8 cellular contexts compared by ENCODE assay signal in genomic region chr12:54201001-54201794, GRCh38. TPM values are rescaled to one million over a fixed set of nuclear protein-coding genes. Genes with fewer than 3 reads are reported as not detected.
DNase-seq lines count a peak whose midpoint lies in the region; ATAC-seq and TF ChIP-seq lines count a peak whose summit lies in the region.

No MANE protein-coding gene starts in this region.

- H3K79me2 ChIP-seq in smooth muscle cell (ENCODE audit: low read depth): no peaks in the 10 kb centered on the region

- H3K4me2 ChIP-seq in smooth muscle cell: no peak overlapping the region

- no peak overlapping the region for H2AFZ ChIP-seq in smooth muscle cell (ENCODE audit: low read depth)

- no peak overlapping the region for H3K9ac ChIP-seq in smooth muscle cell (ENCODE audit: low read depth)

- H3K4me1 ChIP-seq in adrenal gland (replicated peaks in 1 of 2) (peaks cover 0 to 11% of the 10 kb centered on the region in 2 donors), right atrium auricular region (no peaks in the 10 kb centered on the region), smooth muscle cell (ENCODE audit: low read depth) (no peaks in the 10 kb centered on the region)

- TF ChIP-seq CTCF in AG10803 (conservative IDR thresholded peaks at IDR 0.05; ENCODE audit: low read length) (peak; percentile 98), adrenal gland (IDR thresholded peaks at IDR 0.05) (peak; percentile 95 to 100 (median 98)), right atrium auricular region (IDR thresholded peaks at IDR 0.05) (peak; percentile 87 to 97), smooth muscle cell (IDR thresholded peaks at IDR 0.05; ENCODE audit: borderline replicate concordance, insufficient read depth, poor library complexity, severe bottlenecking) (peak; percentile 92)

- no peaks in the 10 kb centered on the region for H3K27me3 ChIP-seq in adrenal gland
- no peaks in the 10 kb centered on the region for H3K27me3 ChIP-seq in right atrium auricular region
- peaks cover 78% of the 10 kb centered on the region for H3K27me3 ChIP-seq in smooth muscle cell (ENCODE audit: low read depth)

- TF ChIP-seq POLR2A in adrenal gland (IDR thresholded peaks at IDR 0.05): no peak

- H3K9me3 ChIP-seq in adrenal gland (replicated peaks in 1 of 3) (no peaks in the 10 kb centered on the region), right atrium auricular region (no peaks in the 10 kb centered on the region), smooth muscle cell (replicated peaks; ENCODE audit: low read depth) (no peaks in the 10 kb centered on the region)

- DNase-seq in AG10803 (ENCODE audit: low read depth) (peak; percentile 79), NCI-H1417 treated with DMSO at 0.1 percent for 48 hours (lab: John Stamatoyannopoulos, UW) (peak; percentile 46), T-helper 1 cell (peak; percentile 34 to 64 (median 59)), adrenal gland (peak; percentile 65 to 87 (median 71)), right atrium auricular region (ENCODE audit: low spot score) (no peak), smooth muscle cell (lab: John Stamatoyannopoulos, UW; ENCODE audit: unreplicated experiment) (peak; percentile 26), middle frontal gyrus (ENCODE audit: extremely low spot score, low spot score) (no peak)

- ATAC-seq in GM19351 (IDR thresholded peaks at IDR 0.05; ENCODE audit: unreplicated experiment): peak; percentile 55

- H3K27ac ChIP-seq in adrenal gland (no peak overlapping the region), right atrium auricular region (no peak overlapping the region), smooth muscle cell (ENCODE audit: low read depth) (no peak overlapping the region)

- H3F3A ChIP-seq in smooth muscle cell (ENCODE audit: low read depth): no peaks in the 10 kb centered on the region

- H3K36me3 ChIP-seq in adrenal gland (replicated peaks in 1 of 2) (no peaks in the 10 kb centered on the region), right atrium auricular region (no peaks in the 10 kb centered on the region), smooth muscle cell (ENCODE audit: low read depth) (no peaks in the 10 kb centered on the region)

- WGBS in adrenal gland, 4 donors: 22 to 27% (median 25%) methylated on average over 6 to 8 of the region's 8 CpGs
- 25% methylated on average over 8 of the region's 8 CpGs for WGBS in smooth muscle cell (ENCODE audit: low lambda C conversion rate)

- H4K20me1 ChIP-seq in smooth muscle cell (ENCODE audit: low read depth): no peaks in the 10 kb centered on the region

- intact Hi-C loops in adrenal gland (cut with DNase I): loop anchor here in 1 of 2 donors (2.0 kb wide), 1 partner anchor 194 kb away; no protein-coding TSS in a partner anchor

- H3K4me3 ChIP-seq in AG10803 (ENCODE audit: low read length) (no peak overlapping the region), adrenal gland (no peak overlapping the region), right atrium auricular region (no peak overlapping the region), smooth muscle cell (no peak overlapping the region)

RNA-seq across cellular contexts. Expression of gene SMUG1, which starts 12.4 kb away (rescaled TPM):
- 10 to 100 TPM; 29.9 to 52.4 (median 37.2) TPM for total RNA-seq in adrenal gland
- polyA plus RNA-seq in adrenal gland: 10 to 100 TPM; 28.1 to 60.0 (median 58.1) TPM
- total RNA-seq in right atrium auricular region: 10 to 100 TPM; 14.5 to 29.4 TPM
- 36.7 and 39.4 TPM in 2 replicates for total RNA-seq in smooth muscle cell
- polyA plus RNA-seq in smooth muscle cell: 40.5 and 49.2 TPM in 2 replicates

Comparison
In these comparisons a context has a peak if more than half of its experiments do, and no peak if none do; other contexts are left out.
1. DNase-seq: peak in AG10803 (single experiment), NCI-H1417 treated with DMSO at 0.1 percent for 48 hours (single experiment), T-helper 1 cell (5 of 5), adrenal gland (7 of 7) and smooth muscle cell (single experiment); none in right atrium auricular region (single experiment) and middle frontal gyrus (single experiment).
2. Peak in every context shown above with its lines, with median percentiles within 50 percentile points of each other: CTCF ChIP-seq.